ENCODE assay signal across 8 cellular contexts in the genomic region with DNA sequence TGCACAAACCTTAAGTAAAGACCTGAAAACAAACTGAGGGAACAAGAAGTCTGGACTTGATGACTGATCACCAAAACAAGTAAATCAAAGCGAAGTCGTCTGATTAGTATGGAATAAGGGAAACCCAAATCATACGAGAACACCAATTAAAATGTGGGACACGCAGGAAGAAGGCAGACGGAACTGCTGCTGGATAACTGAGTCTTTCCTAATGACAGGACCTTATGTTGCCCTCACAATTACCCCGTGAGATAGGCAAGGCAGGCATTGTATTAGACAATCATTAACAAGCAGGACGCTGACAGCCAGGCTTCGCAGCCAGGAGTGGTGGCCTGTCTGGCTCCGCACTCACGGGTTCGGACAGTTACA. TPM values are rescaled to one million over a fixed set of nuclear protein-coding genes. Genes with fewer than 3 reads are reported as not detected.
A peak's percentile ranks its signal among the peaks of the same experiment; 100 is the strongest.
DNase-seq lines count a peak whose midpoint lies in the region; ATAC-seq and TF ChIP-seq lines count a peak whose summit lies in the region.

No MANE protein-coding gene starts in this region.

- TF ChIP-seq POLR2A in adrenal gland (IDR thresholded peaks at IDR 0.05) (no peak), thyroid gland (IDR thresholded peaks at IDR 0.05) (no peak)

- H3K36me3 Mint-ChIP-seq in activated CD4-positive, alpha-beta T cell treated with anti-CD3 and anti-CD28 coated beads, Interleukin-2, amount 10 ng/mL, durations not matched to agents 24 days and 14 days (ENCODE audit: low read depth), result peaks cover 7% of the 10 kb centered on the region

- H3K36me3 ChIP-seq in adrenal gland (replicated peaks in 1 of 2) (no peaks in the 10 kb centered on the region), thyroid gland (no peaks in the 10 kb centered on the region)

- no peaks in the 10 kb centered on the region for H3K9me3 Mint-ChIP-seq in activated CD4-positive, alpha-beta T cell treated with anti-CD3 and anti-CD28 coated beads, Interleukin-2, amount 10 ng/mL, durations not matched to agents 24 days and 14 days

- H3K27me3 ChIP-seq in adrenal gland (no peaks in the 10 kb centered on the region), thyroid gland (no peaks in the 10 kb centered on the region)

- intact Hi-C loops in activated CD4-positive, alpha-beta T cell treated with anti-CD3 and anti-CD28 coated beads, Interleukin-2, amount 10 ng/mL, durations not matched to agents 24 days and 14 days (cut with micrococcal nuclease), result loop anchor here (1.0 kb wide), 6 partner anchors 17 to 526 kb away; a partner anchor contains a TSS
- intact Hi-C loops in adrenal gland (cut with DNase I), result no loop called here
- intact Hi-C loops in thyroid gland (cut with DNase I), result no loop called here

- 3 to 7% (median 3%) methylated on average over 6 to 11 of the region's 11 CpGs for WGBS in adrenal gland, 4 donors
- WGBS in thyroid gland, 2 donors, result 4 to 5% methylated on average over 9 to 11 of the region's 11 CpGs

- H3K27ac ChIP-seq in adrenal gland (peak overlapping the region; percentile 85 to 100 (median 93)), thyroid gland (peak overlapping the region; percentile 81 to 100 (median 99))

- no peaks in the 10 kb centered on the region for H3K9me3 ChIP-seq in adrenal gland (replicated peaks in 1 of 3)
- H3K9me3 ChIP-seq in thyroid gland, result no peaks in the 10 kb centered on the region

- TF ChIP-seq CTCF in adrenal gland (IDR thresholded peaks at IDR 0.05) (no peak), thyroid gland (IDR thresholded peaks at IDR 0.05) (no peak)

- peak overlapping the region; percentile 100 for H3K4me3 Mint-ChIP-seq in activated CD4-positive, alpha-beta T cell treated with anti-CD3 and anti-CD28 coated beads, Interleukin-2, amount 10 ng/mL, durations not matched to agents 24 days and 14 days

- DNase-seq in activated CD4-positive, alpha-beta T cell treated with anti-CD3 and anti-CD28 coated beads, Interleukin-2, amount 10 ng/mL, durations not matched to agents 24 days and 14 days, result no peak
- DNase-seq in activated CD4-positive, alpha-beta T cell treated with anti-CD3 and anti-CD28 coated beads, Interleukin-2, amount 50 U/mL, for 4 hours, result no peak
- DNase-seq in adrenal gland (no peak), left lobe of liver (ENCODE audit: low spot score) (no peak), thyroid gland (no peak), UCSD-AML1 (lab: John Stamatoyannopoulos, UW; ENCODE audit: unreplicated experiment) (no peak)

- peaks cover 18 to 25% of the 10 kb centered on the region in 2 donors for H3K4me1 ChIP-seq in adrenal gland (replicated peaks in 1 of 2)
- H3K4me1 ChIP-seq in thyroid gland, result peaks cover 7 to 13% of the 10 kb centered on the region in 2 donors

- ATAC-seq in left lobe of liver, result peak; percentile 67
- ATAC-seq in HG02759 (IDR thresholded peaks at IDR 0.05; ENCODE audit: unreplicated experiment), result no peak
- ATAC-seq in HG02981 (IDR thresholded peaks at IDR 0.05; ENCODE audit: unreplicated experiment), result no peak

- H3K27me3 Mint-ChIP-seq in activated CD4-positive, alpha-beta T cell treated with anti-CD3 and anti-CD28 coated beads, Interleukin-2, amount 10 ng/mL, durations not matched to agents 24 days and 14 days, result peaks cover 1% of the 10 kb centered on the region

- peaks cover 26% of the 10 kb centered on the region for H3K4me1 Mint-ChIP-seq in activated CD4-positive, alpha-beta T cell treated with anti-CD3 and anti-CD28 coated beads, Interleukin-2, amount 10 ng/mL, durations not matched to agents 24 days and 14 days

- H3K4me3 ChIP-seq in adrenal gland, result peak overlapping the region in 3 of 4 donors; percentile 16 to 74 (median 65)
- peak overlapping the region; percentile 30 to 83 (median 43) for H3K4me3 ChIP-seq in thyroid gland (replicated peaks in 1 of 3)

- peak overlapping the region; percentile 100 for H3K27ac Mint-ChIP-seq in activated CD4-positive, alpha-beta T cell treated with anti-CD3 and anti-CD28 coated beads, Interleukin-2, amount 10 ng/mL, durations not matched to agents 24 days and 14 days

RNA-seq across cellular contexts. Expression of a gene that starts 0.6 kb away (rescaled TPM):
- 20.1 TPM in 2 replicates for total RNA-seq in activated CD4-positive, alpha-beta T cell treated with anti-CD3 and anti-CD28 coated beads, Interleukin-2, amount 10 ng/mL, durations not matched to agents 24 days and 14 days
- 10 to 100 TPM; 31.4 to 63.5 (median 37.8) TPM for total RNA-seq in adrenal gland
- polyA plus RNA-seq in adrenal gland, result 10 to 100 TPM; 22.3 to 58.8 (median 27.4) TPM
- 11.4 TPM for total RNA-seq in left lobe of liver
- 10 to 100 TPM; 27.2 to 38.8 (median 30.0) TPM for total RNA-seq in thyroid gland

RNA-seq across cellular contexts. Expression of a gene that starts 17.9 kb away (rescaled TPM):
- total RNA-seq in activated CD4-positive, alpha-beta T cell treated with anti-CD3 and anti-CD28 coated beads, Interleukin-2, amount 10 ng/mL, durations not matched to agents 24 days and 14 days, result 259 and 278 TPM in 2 replicates
- 100 to 1,000 TPM in 7 of 8 donors, 10 to 100 TPM in 1; 91.1 to 507 (median 245) TPM for total RNA-seq in adrenal gland
- polyA plus RNA-seq in adrenal gland, result 100 to 1,000 TPM; 248 to 564 (median 548) TPM
- 83.5 TPM for total RNA-seq in left lobe of liver
- total RNA-seq in thyroid gland, result 100 to 1,000 TPM; 297 to 948 (median 607) TPM

RNA-seq across cellular contexts. Expression of a gene that starts 46.9 kb away (rescaled TPM):
- 984 and 999 TPM in 2 replicates for total RNA-seq in activated CD4-positive, alpha-beta T cell treated with anti-CD3 and anti-CD28 coated beads, Interleukin-2, amount 10 ng/mL, durations not matched to agents 24 days and 14 days
- 1,000 to 10,000 TPM in 2 of 8 donors, 100 to 1,000 TPM in 6; 221 to 3,318 (median 577) TPM for total RNA-seq in adrenal gland
- polyA plus RNA-seq in adrenal gland, result 1,000 to 10,000 TPM in 1 of 3 donors, 100 to 1,000 TPM in 2; 220 to 7,464 (median 448) TPM
- total RNA-seq in left lobe of liver, result 239 TPM
- total RNA-seq in thyroid gland, result 100 to 1,000 TPM; 125 to 157 (median 151) TPM

RNA-seq across cellular contexts. Expression of a gene that starts 47.4 kb away (rescaled TPM):
- total RNA-seq in activated CD4-positive, alpha-beta T cell treated with anti-CD3 and anti-CD28 coated beads, Interleukin-2, amount 10 ng/mL, durations not matched to agents 24 days and 14 days, result 409 and 411 TPM in 2 replicates
- 1,000 to 10,000 TPM in 1 of 8 donors, 100 to 1,000 TPM in 7; 113 to 1,567 (median 176) TPM for total RNA-seq in adrenal gland
- 1,000 to 10,000 TPM in 2 of 3 donors, 100 to 1,000 TPM in 1; 396 to 4,257 (median 1,108) TPM for polyA plus RNA-seq in adrenal gland
- 91.6 TPM for total RNA-seq in left lobe of liver
- 100 to 1,000 TPM in 1 of 4 donors, 10 to 100 TPM in 3; 32.8 to 136 (median 79.8) TPM for total RNA-seq in thyroid gland
